27 cellular contexts compared by ENCODE assay signal in genomic region chr2:30527411-30527810, GRCh38.
A peak's percentile ranks its signal among the peaks of the same experiment; 100 is the strongest.
DNase-seq lines count a peak whose midpoint lies in the region; FAIRE-seq lines count a peak whose summit lies in the region.
"Had no signal": no experiment of that assay in that cellular context is flagged by ENCODE, and none has a peak within 500 bp of the region (broad histone marks: within the 10 kb centered on the region; RNA-seq: fewer than 3 reads in every experiment).

No MANE protein-coding gene starts in this region.

- H3K9me3 ChIP-seq in mesenchymal stem cell (ENCODE audit: control insufficient read depth, low read length), result no peaks in the 10 kb centered on the region
- H3K9me3 ChIP-seq: body of pancreas, neutrophil, upper lobe of right lung had no signal

- H3K27me3 ChIP-seq in mesenchymal stem cell (ENCODE audit: control insufficient read depth in 1 of 2, insufficient read depth in 1 of 2, low read length in 2 of 2), result no peaks in the 10 kb centered on the region
- H3K27me3 ChIP-seq: body of pancreas, neutrophil, upper lobe of right lung had no signal

- no peak overlapping the region for H3K27ac ChIP-seq in mesenchymal stem cell (ENCODE audit: low read length, poor library complexity, severe bottlenecking)
- H3K27ac ChIP-seq: 22Rv1, body of pancreas, neutrophil, SK-N-MC, upper lobe of right lung had no signal

- H3K79me1 ChIP-seq in mesenchymal stem cell (replicated peaks; ENCODE audit: low read length, poor library complexity, severe bottlenecking), result peaks cover 3% of the 10 kb centered on the region

- no peak overlapping the region for H2BK15ac ChIP-seq in mesenchymal stem cell (ENCODE audit: low read depth, poor library complexity, severe bottlenecking)

- H2BK12ac ChIP-seq in mesenchymal stem cell (ENCODE audit: low read length in 2 of 2), result no peak overlapping the region

- H3K18ac ChIP-seq in mesenchymal stem cell (ENCODE audit: low read depth in 1 of 2, low read length in 2 of 2), result no peak overlapping the region

- H3K4me3 ChIP-seq in mesenchymal stem cell (ENCODE audit: insufficient read depth in 1 of 2, low read depth in 1 of 2, low read length in 2 of 2), result no peak overlapping the region
- H3K4me3 ChIP-seq: body of pancreas, SK-N-MC, upper lobe of right lung had no signal

- H3K36me3 ChIP-seq in mesenchymal stem cell (ENCODE audit: control insufficient read depth in 1 of 2, insufficient read depth in 2 of 2, low read depth in 1 of 2, low read length in 2 of 2), result no peaks in the 10 kb centered on the region
- H3K36me3 ChIP-seq: neutrophil, upper lobe of right lung had no signal

- H2AK5ac ChIP-seq in mesenchymal stem cell (ENCODE audit: low read length, severe bottlenecking), result no peak overlapping the region

- H2BK5ac ChIP-seq in mesenchymal stem cell (ENCODE audit: low read depth, low read length, poor library complexity, severe bottlenecking), result no peak overlapping the region

- no peak overlapping the region for H3K4me2 ChIP-seq in mesenchymal stem cell (ENCODE audit: low read length, poor library complexity, severe bottlenecking)

- no peak overlapping the region for H4K8ac ChIP-seq in mesenchymal stem cell (ENCODE audit: low read length)

- no peak overlapping the region for H4K91ac ChIP-seq in mesenchymal stem cell (ENCODE audit: low read length)

- peak overlapping the region; percentile 53 for H3K9ac ChIP-seq in mesenchymal stem cell (ENCODE audit: low read length)

- H3K23ac ChIP-seq in mesenchymal stem cell (ENCODE audit: low read length in 2 of 2), result no peak overlapping the region

- no peak overlapping the region for H2BK120ac ChIP-seq in mesenchymal stem cell (ENCODE audit: low read depth, low read length)

- no peak overlapping the region for H3K14ac ChIP-seq in mesenchymal stem cell (ENCODE audit: low read length in 2 of 2)

- no peak overlapping the region for H2AFZ ChIP-seq in mesenchymal stem cell (ENCODE audit: low read depth, low read length)

- no peak overlapping the region for H3K4ac ChIP-seq in mesenchymal stem cell (ENCODE audit: low read depth in 1 of 2, low read length in 2 of 2)

- no peak for FAIRE-seq in HTR-8/SVneo (lab: Jason Lieb, UNC)
- FAIRE-seq: GM19239, keratinocyte had no signal

- no peaks in the 10 kb centered on the region for H3K4me1 ChIP-seq in mesenchymal stem cell (ENCODE audit: control insufficient read depth, insufficient read depth, low read depth, low read length)
- H3K4me1 ChIP-seq: body of pancreas, upper lobe of right lung had no signal

- DNase-seq in NCI-H82 (lab: John Stamatoyannopoulos, UW) (peak; percentile 9), NCI-H82 treated with DMSO at 0.1 percent for 48 hours (lab: John Stamatoyannopoulos, UW; ENCODE audit: unreplicated experiment) (no peak), fibroblast of gingiva (ENCODE audit: low read depth) (peak; percentile 65), mesenchymal stem cell (peak; percentile 24), stromal cell of bone marrow (ENCODE audit: low read depth) (peak; percentile 45), HTR-8/SVneo (ENCODE audit: insufficient read length, low spot score) (no peak), SHP77 treated with DMSO at 0.1 percent for 48 hours (lab: John Stamatoyannopoulos, UW) (no peak)
- no peak for DNase-seq in activated CD4-positive, CD25-positive, alpha-beta regulatory T cell treated with anti-CD3 and anti-CD28 coated beads, Interleukin-2, amount 50 U/mL, for 72 hours
- DNase-seq: activated CD4-positive, CD25-positive, alpha-beta regulatory T cell; activated gamma-delta T cell; activated T-cell treated with anti-CD3 and anti-CD28 coated beads, Interleukin-2, amount 50 U/mL, for 4 hours; body of pancreas; Calu3; glutamatergic neuron; GOT3; HFFc6; left ventricle myocardium superior; naive thymus-derived CD4-positive, alpha-beta T cell; NCI-H146; NCI-H446 treated with DMSO at 0.1 percent for 48 hours; NCI-H774; upper lobe of right lung had no signal

- whole genome bisulfite sequencing in mesenchymal stem cell, result 100% methylated on average over 1 of the region's 2 CpGs

Comparison
In these comparisons a context has a peak if more than half of its experiments do, and no peak if none do; other contexts are left out.
1. DNase-seq: peak in NCI-H82 (single experiment), fibroblast of gingiva (single experiment), mesenchymal stem cell (single experiment) and stromal cell of bone marrow (single experiment); none in NCI-H82 treated with DMSO at 0.1 percent for 48 hours (single experiment), HTR-8/SVneo (single experiment), activated CD4-positive, CD25-positive, alpha-beta regulatory T cell treated with anti-CD3 and anti-CD28 coated beads, Interleukin-2, amount 50 U/mL, for 72 hours (single experiment) and SHP77 treated with DMSO at 0.1 percent for 48 hours (single experiment).